ENCODE assay signal across 22 cellular contexts in genomic region chr16:88325976-88326375, GRCh38. TPM values are rescaled to one million over a fixed set of nuclear protein-coding genes. Genes with fewer than 3 reads are reported as not detected.
DNase-seq lines count a peak whose midpoint lies in the region; ATAC-seq, FAIRE-seq and TF ChIP-seq lines count a peak whose summit lies in the region.
"Had no signal": no experiment of that assay in that cellular context is flagged by ENCODE, and none has a peak within 500 bp of the region (broad histone marks: within the 10 kb centered on the region; RNA-seq: fewer than 3 reads in every experiment).

No MANE protein-coding gene starts in this region.

- DNase-seq in SJSA1 (ENCODE audit: low read depth in 1 of 2, low spot score in 2 of 2) = no peak
- DNase-seq in kidney = peak; percentile 41
- no peak for DNase-seq in stimulated activated effector memory CD8-positive, alpha-beta T cell treated with anti-CD3 and anti-CD28 coated beads, Interleukin-12 subunit alpha, Interleukin-12 subunit beta, amount 100 ng/mL, for 72 hours (ENCODE audit: low spot score in 2 of 2)
- DNase-seq in NCI-H1092 (lab: John Stamatoyannopoulos, UW) = no peak
- no peak for DNase-seq in T-helper 2 cell treated with Interferon-gamma antibody and Interleukin-4, amounts not matched to agents 5 μg/mL and 100 μg/mL, for 36 hours (ENCODE audit: low spot score)
- no peak for DNase-seq in H54 (ENCODE audit: insufficient read length, low spot score)
- DNase-seq: Caco-2; CD4-positive, CD25-positive, alpha-beta regulatory T cell; DMS153; DND-41; GM23248; H9; HFFc6 had no signal

- H3K4me3 Mint-ChIP-seq in stimulated activated effector memory CD8-positive, alpha-beta T cell treated with anti-CD3 and anti-CD28 coated beads, Interleukin-12 subunit alpha, Interleukin-12 subunit beta, amount 100 ng/mL, for 72 hours = no peak overlapping the region
- no peak overlapping the region for H3K4me3 Mint-ChIP-seq in T-helper 2 cell treated with Interferon-gamma antibody and Interleukin-4, amounts not matched to agents 5 μg/mL and 100 μg/mL, for 36 hours
- H3K4me3 Mint-ChIP-seq: B cell; CD4-positive, CD25-positive, alpha-beta regulatory T cell; CD8-positive, alpha-beta T cell; H9; HFFc6 had no signal

- H3K27ac Mint-ChIP-seq in stimulated activated effector memory CD8-positive, alpha-beta T cell treated with anti-CD3 and anti-CD28 coated beads, Interleukin-12 subunit alpha, Interleukin-12 subunit beta, amount 100 ng/mL, for 72 hours = peak overlapping the region; percentile 33
- H3K27ac Mint-ChIP-seq in T-helper 2 cell treated with Interferon-gamma antibody and Interleukin-4, amounts not matched to agents 5 μg/mL and 100 μg/mL, for 36 hours = no peak overlapping the region
- H3K27ac Mint-ChIP-seq: B cell; CD4-positive, CD25-positive, alpha-beta regulatory T cell; CD8-positive, alpha-beta T cell; HFFc6 had no signal

- TF ChIP-seq POLR2A in H54 (IDR thresholded peaks at IDR 0.05; ENCODE audit: low read depth, low read length) = no peak

- no peaks in the 10 kb centered on the region for H3K27me3 ChIP-seq in SJSA1 (replicated peaks)
- H3K27me3 ChIP-seq: BLaER1 had no signal

- ATAC-seq in stimulated activated effector memory CD8-positive, alpha-beta T cell treated with anti-CD3 and anti-CD28 coated beads, Interleukin-12 subunit alpha, Interleukin-12 subunit beta, amount 100 ng/mL, for 72 hours = no peak
- ATAC-seq: CD8-positive, alpha-beta T cell; HCT116 had no signal

- no peaks in the 10 kb centered on the region for H3K36me3 Mint-ChIP-seq in stimulated activated effector memory CD8-positive, alpha-beta T cell treated with anti-CD3 and anti-CD28 coated beads, Interleukin-12 subunit alpha, Interleukin-12 subunit beta, amount 100 ng/mL, for 72 hours
- H3K36me3 Mint-ChIP-seq in T-helper 2 cell treated with Interferon-gamma antibody and Interleukin-4, amounts not matched to agents 5 μg/mL and 100 μg/mL, for 36 hours (ENCODE audit: low read depth) = no peaks in the 10 kb centered on the region
- H3K36me3 Mint-ChIP-seq: CD4-positive, CD25-positive, alpha-beta regulatory T cell; CD8-positive, alpha-beta T cell had no signal

- H3K9me3 Mint-ChIP-seq in stimulated activated effector memory CD8-positive, alpha-beta T cell treated with anti-CD3 and anti-CD28 coated beads, Interleukin-12 subunit alpha, Interleukin-12 subunit beta, amount 100 ng/mL, for 72 hours = no peaks in the 10 kb centered on the region
- H3K9me3 Mint-ChIP-seq in T-helper 2 cell treated with Interferon-gamma antibody and Interleukin-4, amounts not matched to agents 5 μg/mL and 100 μg/mL, for 36 hours = no peaks in the 10 kb centered on the region
- H3K9me3 Mint-ChIP-seq: CD8-positive, alpha-beta T cell; HFFc6 had no signal

- POLR2A ChIA-PET in HEK293 (lab: Yijun Ruan, JAX) = no interaction called here

- no peaks in the 10 kb centered on the region for H3K4me1 Mint-ChIP-seq in stimulated activated effector memory CD8-positive, alpha-beta T cell treated with anti-CD3 and anti-CD28 coated beads, Interleukin-12 subunit alpha, Interleukin-12 subunit beta, amount 100 ng/mL, for 72 hours
- no peaks in the 10 kb centered on the region for H3K4me1 Mint-ChIP-seq in T-helper 2 cell treated with Interferon-gamma antibody and Interleukin-4, amounts not matched to agents 5 μg/mL and 100 μg/mL, for 36 hours (ENCODE audit: low read depth)
- H3K4me1 Mint-ChIP-seq: B cell; CD4-positive, CD25-positive, alpha-beta regulatory T cell; H9 had no signal

- no peak for FAIRE-seq in kidney (lab: Jason Lieb, UNC)
- no peak for FAIRE-seq in H54 (lab: Jason Lieb, UNC)
- FAIRE-seq: G401.6, GM12892, H1 had no signal

- no peak for TF ChIP-seq CTCF in HEK293 (tag by site-specific recombination; IDR thresholded peaks at IDR 0.05)
- TF ChIP-seq CTCF in kidney (IDR thresholded peaks at IDR 0.05; ENCODE audit: borderline replicate concordance, extremely low read depth, insufficient read depth) = no peak

- no peaks in the 10 kb centered on the region for H3K36me3 ChIP-seq in HEK293 (ENCODE audit: control insufficient read depth in 2 of 2, insufficient read depth in 1 of 2, low read length in 2 of 2)
- peaks cover 3% of the 10 kb centered on the region for H3K36me3 ChIP-seq in SJSA1
- no peaks in the 10 kb centered on the region for H3K36me3 ChIP-seq in kidney (ENCODE audit: control insufficient read depth in 1 of 2, insufficient read depth in 2 of 2, low read length in 2 of 2)
- H3K36me3 ChIP-seq: BLaER1 had no signal

- H3K27me3 Mint-ChIP-seq in T-helper 2 cell treated with Interferon-gamma antibody and Interleukin-4, amounts not matched to agents 5 μg/mL and 100 μg/mL, for 36 hours (ENCODE audit: low read depth) = no peaks in the 10 kb centered on the region
- H3K27me3 Mint-ChIP-seq: B cell; CD4-positive, CD25-positive, alpha-beta regulatory T cell had no signal

- no peak overlapping the region for H3K9ac ChIP-seq in kidney (ENCODE audit: low read length in 2 of 2)
- H3K9ac ChIP-seq: BLaER1, GM23248 had no signal

- H3K4me3 ChIP-seq in HEK293 (ENCODE audit: low read depth, low read length) (no peak overlapping the region), SJSA1 (no peak overlapping the region), kidney (ENCODE audit: low read length in 2 of 2) (no peak overlapping the region)
- H3K4me3 ChIP-seq: BLaER1, GM23248 had no signal

- no peaks in the 10 kb centered on the region for H3K9me3 ChIP-seq in HEK293 (ENCODE audit: control insufficient read depth, insufficient read depth, low read depth, low read length)
- peaks cover 2% of the 10 kb centered on the region for H3K9me3 ChIP-seq in SJSA1 (replicated peaks)
- H3K9me3 ChIP-seq in kidney (ENCODE audit: control insufficient read depth in 1 of 2, low read length in 2 of 2) = no peaks in the 10 kb centered on the region
- H3K9me3 ChIP-seq: BLaER1 had no signal

- H3K27ac ChIP-seq in HEK293 (ENCODE audit: extremely low read depth, low read depth, low read length) (no peak overlapping the region), SJSA1 (peak overlapping the region; percentile 38), kidney (ENCODE audit: low read depth in 2 of 2, low read length in 2 of 2) (no peak overlapping the region)
- H3K27ac ChIP-seq: BLaER1, C4-2B, GM23248 had no signal

- no peaks in the 10 kb centered on the region for H3K4me1 ChIP-seq in HEK293 (ENCODE audit: control insufficient read depth, insufficient read depth, low read length)
- peaks cover 30% of the 10 kb centered on the region for H3K4me1 ChIP-seq in SJSA1 (replicated peaks)
- H3K4me1 ChIP-seq in kidney (ENCODE audit: control insufficient read depth in 1 of 2, insufficient read depth in 1 of 2, low read depth in 1 of 2, low read length in 2 of 2) = no peaks in the 10 kb centered on the region
- H3K4me1 ChIP-seq: Caco-2 had no signal

- CTCF ChIA-PET in HEK293 (lab: Yijun Ruan, JAX) = no interaction called here

- intact Hi-C loops in kidney (cut with DNase I) = no loop called here

TF ChIP-seq in HEK293, 187 proteins besides CTCF, POLR2A, EP300 and RAD21 (continues in another document):
- TF ChIP-seq PATZ1 (tag by site-specific recombination; IDR thresholded peaks at IDR 0.05) = no peak
- TF ChIP-seq GLIS2 (tag by site-specific recombination; IDR thresholded peaks at IDR 0.05) = no peak
- peak; percentile 73 for TF ChIP-seq ZFHX2 (tag by site-specific recombination; conservative IDR thresholded peaks at IDR 0.05)
- no peak for TF ChIP-seq ZNF747 (tag by site-specific recombination; IDR thresholded peaks at IDR 0.05)
- TF ChIP-seq MEIS1 (CRISPR knock-in tag; IDR thresholded peaks at IDR 0.05; ENCODE audit: borderline replicate concordance) = no peak
- TF ChIP-seq YY1 (tag by site-specific recombination; IDR thresholded peaks at IDR 0.05) = no peak
- TF ChIP-seq ZBTB49 (tag by site-specific recombination; IDR thresholded peaks at IDR 0.05; ENCODE audit: low read depth) = no peak
- no peak for TF ChIP-seq ZNF76 (tag by site-specific recombination; IDR thresholded peaks at IDR 0.05; ENCODE audit: borderline replicate concordance, low read depth)
- TF ChIP-seq ZNF664 (tag by site-specific recombination; IDR thresholded peaks at IDR 0.05) = no peak
- TF ChIP-seq ZNF112 (tag by site-specific recombination; IDR thresholded peaks at IDR 0.05) = no peak

RNA-seq across cellular contexts. Expression of gene ZNF469, which starts 56.8 kb away (rescaled TPM):
- 2.0 and 3.6 TPM in 2 replicates for total RNA-seq in SJSA1 (2014; rRNA removed; shearing (Covaris generic))
- total RNA-seq in kidney = 1.6 TPM
- polyA plus RNA-seq in kidney (ENCODE audit: insufficient read depth, low read depth, low replicate concordance) = 0.09 TPM
